ENCODE assay signal across 29 cellular contexts in genomic region chr13:112231451-112232083, GRCh38.
"Had no signal": no experiment of that assay in that cellular context is flagged by ENCODE, and none has a peak within 500 bp of the region (broad histone marks: within the 10 kb centered on the region; RNA-seq: fewer than 3 reads in every experiment).

No MANE protein-coding gene starts in this region.

- H3K4me2 ChIP-seq: KMS-11, PC-9 had no signal

- H3K9ac ChIP-seq: KMS-11 had no signal

- H3K27me3 ChIP-seq: adrenal gland, body of pancreas had no signal

- H3K4me3 Mint-ChIP-seq: activated CD4-positive, alpha-beta T cell treated with anti-CD3 and anti-CD28 coated beads, Interleukin-2, amount 10 ng/mL, durations not matched to agents 24 days and 14 days; activated CD8-positive, alpha-beta T cell treated with anti-CD3 and anti-CD28 coated beads for 36 hours; activated naive CD4-positive, alpha-beta T cell treated with anti-CD3 and anti-CD28 coated beads for 36 hours; activated T-cell treated with anti-CD3 and anti-CD28 coated beads, Interleukin-2, amount 50 U/mL, for 24 hours had no signal

- H3K27me3 Mint-ChIP-seq: activated CD4-positive, alpha-beta T cell treated with anti-CD3 and anti-CD28 coated beads, Interleukin-2, amount 10 ng/mL, durations not matched to agents 24 days and 14 days; activated CD8-positive, alpha-beta T cell treated with anti-CD3 and anti-CD28 coated beads for 36 hours had no signal

- H3K36me3 Mint-ChIP-seq: activated naive CD4-positive, alpha-beta T cell treated with anti-CD3 and anti-CD28 coated beads, Interleukin-2, amount 50 U/mL, for 72 hours had no signal

- H3K27ac Mint-ChIP-seq: activated CD4-positive, alpha-beta T cell treated with anti-CD3 and anti-CD28 coated beads, Interleukin-2, amount 10 ng/mL, durations not matched to agents 24 days and 14 days; activated CD8-positive, alpha-beta T cell treated with anti-CD3 and anti-CD28 coated beads for 36 hours; activated naive CD4-positive, alpha-beta T cell treated with anti-CD3 and anti-CD28 coated beads for 36 hours; activated naive CD4-positive, alpha-beta T cell treated with anti-CD3 and anti-CD28 coated beads, Interleukin-2, amount 50 U/mL, for 72 hours; activated T-cell treated with anti-CD3 and anti-CD28 coated beads, Interleukin-2, amount 50 U/mL, for 24 hours; activated T-helper 2 cell treated with anti-CD3 and anti-CD28 coated beads, Interferon-gamma antibody, Interleukin-2, Interleukin-4, amounts not matched to agents 10 μg/mL and 5 μg/mL and 100 μg/mL, durations not matched to agents 14 hours and 24 hours and 36 hours had no signal

- H3K4me1 ChIP-seq: adrenal gland, body of pancreas, breast epithelium had no signal

- H3K27ac ChIP-seq: adrenal gland, body of pancreas, breast epithelium, KMS-11, PC-9, RWPE1, SK-N-MC had no signal

- H3K9me3 Mint-ChIP-seq: activated CD4-positive, alpha-beta T cell treated with anti-CD3 and anti-CD28 coated beads, Interleukin-2, amount 10 ng/mL, durations not matched to agents 24 days and 14 days; activated CD8-positive, alpha-beta T cell treated with anti-CD3 and anti-CD28 coated beads for 36 hours; activated naive CD4-positive, alpha-beta T cell treated with anti-CD3 and anti-CD28 coated beads for 36 hours; activated naive CD4-positive, alpha-beta T cell treated with anti-CD3 and anti-CD28 coated beads, Interleukin-2, amount 50 U/mL, for 72 hours; activated T-cell treated with anti-CD3 and anti-CD28 coated beads, Interleukin-2, amount 50 U/mL, for 24 hours; activated T-helper 2 cell treated with anti-CD3 and anti-CD28 coated beads, Interferon-gamma antibody, Interleukin-2, Interleukin-4, amounts not matched to agents 10 μg/mL and 5 μg/mL and 100 μg/mL, durations not matched to agents 14 hours and 24 hours and 36 hours had no signal

- H2AFZ ChIP-seq: PC-9 had no signal

- FAIRE-seq: astrocyte, RCC 7860 had no signal

- H3K9me3 ChIP-seq: adrenal gland, body of pancreas, breast epithelium had no signal

- ATAC-seq: activated CD8-positive, alpha-beta T cell treated with anti-CD3 and anti-CD28 coated beads for 36 hours; activated naive CD4-positive, alpha-beta T cell treated with anti-CD3 and anti-CD28 coated beads, Interleukin-2, amount 50 U/mL, for 72 hours; body of pancreas; Right ventricle myocardium inferior had no signal

- H3K4me1 Mint-ChIP-seq: activated CD4-positive, alpha-beta T cell treated with anti-CD3 and anti-CD28 coated beads, Interleukin-2, amount 10 ng/mL, durations not matched to agents 24 days and 14 days had no signal

- H3K36me3 ChIP-seq: adrenal gland, breast epithelium had no signal

- DNase-seq: activated CD4-positive, alpha-beta T cell treated with anti-CD3 and anti-CD28 coated beads, Interleukin-2, amount 10 ng/mL, durations not matched to agents 24 days and 14 days; activated CD4-positive, alpha-beta T cell treated with anti-CD3 and anti-CD28 coated beads, Interleukin-2, amount 50 U/mL, for 4 hours; activated CD8-positive, alpha-beta T cell treated with anti-CD3 and anti-CD28 coated beads for 36 hours; activated gamma-delta T cell; activated naive CD4-positive, alpha-beta T cell treated with anti-CD3 and anti-CD28 coated beads for 36 hours; activated T-cell treated with anti-CD3 and anti-CD28 coated beads, Interleukin-2, amount 50 U/mL, for 24 hours; adrenal gland; body of pancreas; caudate nucleus; MM.1S; MV-4-11; NCI-H1092; NCI-H1436 treated with DMSO at 0.1 percent for 48 hours; NCI-H1694 treated with DMSO at 0.1 percent for 48 hours; NCI-H2029; NCI-H345; NCI-H524 treated with DMSO at 0.1 percent for 48 hours; NK-92 treated with Interleukin-12 subunit alpha and Interleukin-12 subunit beta, amount 100 ng/mL, for 24 hours; PC-9; T1000 had no signal

- H3K4me3 ChIP-seq: adrenal gland, body of pancreas, breast epithelium, PC-9, SK-N-MC had no signal
